8 cellular contexts compared by ENCODE assay signal in genomic region chr14:103561381-103562134, GRCh38. TPM values are rescaled to one million over a fixed set of nuclear protein-coding genes. Genes with fewer than 3 reads are reported as not detected.
DNase-seq lines count a peak whose midpoint lies in the region; ATAC-seq, FAIRE-seq and TF ChIP-seq lines count a peak whose summit lies in the region.

No MANE protein-coding gene starts in this region.

- no TSS peak for BruUV-seq in OCI-LY7 (replicated peaks; lab: Mats Ljungman, UMichigan)

- no peaks in the 10 kb centered on the region for H3K9me3 Mint-ChIP-seq in astrocyte (ENCODE audit: unreplicated experiment)

- TF ChIP-seq CTCF in OCI-LY7 (conservative IDR thresholded peaks at IDR 0.05; ENCODE audit: low read length) = no peak
- no peak for TF ChIP-seq CTCF in astrocyte (IDR thresholded peaks at IDR 0.05; ENCODE audit: insufficient read depth, low read depth, low read length)

- H3K4me2 ChIP-seq in OCI-LY7 (ENCODE audit: low read length) = peak overlapping the region; percentile 88
- peak overlapping the region; percentile 99 for H3K4me2 ChIP-seq in astrocyte (ENCODE audit: low read length)

- peak overlapping the region; percentile 96 for H3K27ac Mint-ChIP-seq in astrocyte (ENCODE audit: unreplicated experiment)

- no peaks in the 10 kb centered on the region for H3K27me3 ChIP-seq in astrocyte (ENCODE audit: insufficient read depth, low read length)
- no peaks in the 10 kb centered on the region for H3K27me3 ChIP-seq in iPS-20b (ENCODE audit: insufficient read depth, low read length)

- H3K9ac ChIP-seq in astrocyte (ENCODE audit: low read length) (peak overlapping the region; percentile 88), iPS-20b (ENCODE audit: low read depth, low read length) (peak overlapping the region; percentile 71)

- ATAC-seq in HG02981 (IDR thresholded peaks at IDR 0.05; ENCODE audit: unreplicated experiment) = peak; percentile 22

- CTCF ChIA-PET in OCI-LY7 (lab: Charles Lee; ENCODE audit: unreplicated experiment) = interaction anchor here (0.6 to 1.4 kb wide), 4 partner anchors 17 to 463 kb away, joined by 3 to 4 read pairs (median 3); no protein-coding TSS in a partner anchor

- peak overlapping the region; percentile 92; the same call in 1 of the 2 replicates for H2AFZ ChIP-seq in OCI-LY7 (ENCODE audit: low read length)
- peak overlapping the region; percentile 82 for H2AFZ ChIP-seq in astrocyte (ENCODE audit: low read depth, low read length)

- DNase-seq in activated effector memory CD4-positive, alpha-beta T cell treated with anti-CD3 and anti-CD28 coated beads, Interleukin-2, amount 50 U/mL, for 16 hours = peak; percentile 78
- no peak for DNase-seq in activated effector memory CD4-positive, alpha-beta T cell treated with Interleukin-2 at 50 U/mL for 16 hours
- DNase-seq in OCI-LY7 (ENCODE audit: low spot score) (peak; percentile 68), astrocyte (ENCODE audit: low read depth) (peak; percentile 45), iPS-NIHi7 (ENCODE audit: extremely low spot score) (no peak)
- DNase-seq in stimulated activated CD4-positive, alpha-beta T cell treated with anti-CD3 and anti-CD28 coated beads, Interleukin-15, amount 100 ng/mL, for 24 hours = peak; percentile 66

- H3K4me3 ChIP-seq in OCI-LY7 (ENCODE audit: low read depth, low read length, poor library complexity, severe bottlenecking) = peak overlapping the region; percentile 86
- peak overlapping the region; percentile 99 for H3K4me3 ChIP-seq in astrocyte (ENCODE audit: insufficient read depth, low read depth, low read length)
- H3K4me3 ChIP-seq in iPS-20b (ENCODE audit: low read length) = peak overlapping the region; percentile 84

- H3K4me1 Mint-ChIP-seq in astrocyte (ENCODE audit: low read depth, unreplicated experiment) = peaks cover 30% of the 10 kb centered on the region

- H3K9me2 ChIP-seq in OCI-LY7 (ENCODE audit: insufficient read depth, low read length) = no peaks in the 10 kb centered on the region

- intact Hi-C loops in OCI-LY7 (cut with micrococcal nuclease; ENCODE audit: unreplicated experiment) = loop anchor here (5.0 to 10.0 kb wide), 5 partner anchors 44 to 353 kb away; partner anchors contain the start of genes KLC1 and PPP1R13B

- H3K79me2 ChIP-seq in OCI-LY7 (ENCODE audit: insufficient read depth, low read depth, low read length) (peaks cover 95% of the 10 kb centered on the region), astrocyte (ENCODE audit: insufficient read depth, low read length) (peaks cover 93% of the 10 kb centered on the region)

- peak overlapping the region; percentile 97 for H3K4me3 Mint-ChIP-seq in astrocyte (ENCODE audit: unreplicated experiment)

- H3K27ac ChIP-seq in OCI-LY7 (ENCODE audit: low read depth, low read length, poor library complexity, severe bottlenecking) (peak overlapping the region; percentile 71), astrocyte (ENCODE audit: low read depth, low read length) (peak overlapping the region; percentile 89), iPS-20b (ENCODE audit: low read length) (no peak overlapping the region)

- H3K36me3 Mint-ChIP-seq in astrocyte (ENCODE audit: low read depth, unreplicated experiment) = peaks cover 12% of the 10 kb centered on the region

- H4K20me1 ChIP-seq in OCI-LY7 (ENCODE audit: insufficient read depth, low read length) = peaks cover 40% of the 10 kb centered on the region
- peaks cover 64% of the 10 kb centered on the region for H4K20me1 ChIP-seq in astrocyte (ENCODE audit: insufficient read depth, low read length)

- H3K9me3 ChIP-seq in OCI-LY7 (ENCODE audit: low read length) = no peaks in the 10 kb centered on the region
- H3K9me3 ChIP-seq in astrocyte (ENCODE audit: insufficient read depth, low read depth, low read length) = no peaks in the 10 kb centered on the region
- no peaks in the 10 kb centered on the region for H3K9me3 ChIP-seq in iPS-20b (ENCODE audit: insufficient read depth, low read depth, low read length)

- peaks cover 42% of the 10 kb centered on the region for H3K4me1 ChIP-seq in OCI-LY7 (ENCODE audit: insufficient read depth, low read length, poor library complexity, severe bottlenecking)
- H3K4me1 ChIP-seq in astrocyte (ENCODE audit: insufficient read depth, low read length) = peaks cover 31% of the 10 kb centered on the region
- H3K4me1 ChIP-seq in iPS-20b (ENCODE audit: insufficient read depth, low read length) = 0 out of 2 replicates have a peak, but pooled peaks cover 3% of the 10 kb centered on the region

- FAIRE-seq in astrocyte (lab: Jason Lieb, UNC) = no peak

- POLR2A ChIA-PET in OCI-LY7 (lab: Charles Lee) = interaction anchor here (0.5 to 1.1 kb wide), 5 partner anchors 10 to 359 kb away, joined by 3 to 5 read pairs (median 3); partner anchors contain the start of gene TRMT61A

- no peaks in the 10 kb centered on the region for H3K27me3 Mint-ChIP-seq in astrocyte (ENCODE audit: low read depth, unreplicated experiment)

- H3K36me3 ChIP-seq in OCI-LY7 (ENCODE audit: insufficient read depth, low read length) (peaks cover 43% of the 10 kb centered on the region), astrocyte (ENCODE audit: insufficient read depth, low read length) (peaks cover 22% of the 10 kb centered on the region), iPS-20b (ENCODE audit: insufficient read depth, low read depth, low read length) (peaks cover 26% of the 10 kb centered on the region)

RNA-seq across cellular contexts. Expression of gene BAG5, which starts 0.9 kb away (rescaled TPM):
- total RNA-seq in OCI-LY7 (2014; rRNA removed; shearing (Covaris generic)) = 26.1 and 29.2 TPM in 2 replicates
- total RNA-seq in OCI-LY7 (2022) (36.3 and 38.7 TPM in 2 replicates), astrocyte (32.3 and 35.2 TPM in 2 replicates)

RNA-seq across cellular contexts. Expression of gene COA8, which starts 1.2 kb away (rescaled TPM):
- 18.2 and 18.7 TPM in 2 replicates for total RNA-seq in OCI-LY7 (2014; rRNA removed; shearing (Covaris generic))
- total RNA-seq in OCI-LY7 (2022) (33.0 and 38.9 TPM in 2 replicates), astrocyte (56.2 TPM in 2 replicates)

RNA-seq across cellular contexts. Expression of gene TRMT61A, which starts 32.6 kb away (rescaled TPM):
- total RNA-seq in OCI-LY7 (2014; rRNA removed; shearing (Covaris generic)) = 16.7 and 17.1 TPM in 2 replicates
- 11.2 and 13.1 TPM in 2 replicates for total RNA-seq in OCI-LY7 (2022)
- total RNA-seq in astrocyte = 11.9 and 12.4 TPM in 2 replicates

RNA-seq across cellular contexts. Expression of gene CKB, which starts 38.9 kb away (rescaled TPM):
- 0.57 and 0.82 TPM in 2 replicates for total RNA-seq in OCI-LY7 (2014; rRNA removed; shearing (Covaris generic))
- total RNA-seq in OCI-LY7 (2022) = 3.0 and 3.2 TPM in 2 replicates
- 174 and 178 TPM in 2 replicates for total RNA-seq in astrocyte

Comparison
In these comparisons a context has a peak if more than half of its experiments do, and no peak if none do; other contexts are left out.
1. DNase-seq: peak in activated effector memory CD4-positive, alpha-beta T cell treated with anti-CD3 and anti-CD28 coated beads, Interleukin-2, amount 50 U/mL, for 16 hours (single experiment), OCI-LY7 (single experiment), astrocyte (single experiment) and stimulated activated CD4-positive, alpha-beta T cell treated with anti-CD3 and anti-CD28 coated beads, Interleukin-15, amount 100 ng/mL, for 24 hours (single experiment); none in activated effector memory CD4-positive, alpha-beta T cell treated with Interleukin-2 at 50 U/mL for 16 hours (single experiment) and iPS-NIHi7 (single experiment).
2. Peak in every context shown above with its lines, with median percentiles within 50 percentile points of each other: H3K4me3 ChIP-seq.